In the genomic region with DNA sequence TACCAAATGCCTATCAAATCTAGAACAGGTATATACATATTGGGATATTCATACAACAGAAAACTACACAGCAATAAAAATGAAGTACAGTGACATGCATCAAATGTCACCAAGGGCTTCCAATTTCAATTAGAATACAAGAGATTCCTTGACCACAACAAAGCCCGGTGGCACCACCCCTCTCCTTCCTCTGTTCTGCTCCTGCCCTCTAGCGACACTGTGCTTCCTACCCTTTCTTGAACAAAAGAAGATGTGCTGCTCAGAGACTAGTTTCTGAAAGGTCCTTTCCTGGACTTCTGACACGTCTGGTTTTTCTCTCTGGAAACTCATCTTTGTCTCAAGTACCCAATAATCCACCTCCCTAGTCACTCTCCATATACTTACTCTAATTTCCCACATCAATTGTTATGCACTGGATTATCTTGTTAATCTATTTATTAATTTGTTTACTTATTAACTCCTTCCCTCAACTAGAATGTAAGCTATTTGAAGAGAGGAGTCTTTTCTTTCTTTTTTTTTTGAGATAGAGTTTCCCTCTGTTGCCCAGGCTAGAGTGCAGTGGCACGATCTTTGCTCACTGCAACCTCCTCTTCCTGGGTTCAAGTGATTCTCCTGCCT, we compare ENCODE assay signal across 8 cellular contexts.
DNase-seq lines count a peak whose midpoint lies in the region; ATAC-seq and TF ChIP-seq lines count a peak whose summit lies in the region.

No MANE protein-coding gene starts in this region.

- H3K36me3 ChIP-seq in lower lobe of right lung = no peaks in the 10 kb centered on the region

- intact Hi-C loops in lower lobe of right lung (cut with DNase I) = no loop called here

- TF ChIP-seq CTCF in C4-2B (conservative IDR thresholded peaks at IDR 0.05) = peak; percentile 84
- peak; percentile 49 for TF ChIP-seq CTCF in lower lobe of right lung (IDR thresholded peaks at IDR 0.05)

- DNase-seq in HCEC 1CT (peak; percentile 38), OCI-M1 (lab: John Stamatoyannopoulos, UW) (peak; percentile 87), lower lobe of right lung (no peak)
- DNase-seq in central memory CD4-positive, alpha-beta T cell = peak; percentile 1

- ATAC-seq in lower lobe of right lung = peak; percentile 47 to 72
- no peak for ATAC-seq in HG03354 (IDR thresholded peaks at IDR 0.05; ENCODE audit: poor library complexity, severe bottlenecking, unreplicated experiment)
- ATAC-seq in GM18520 (IDR thresholded peaks at IDR 0.05; ENCODE audit: unreplicated experiment) = no peak
- no peak for ATAC-seq in HG03442 (IDR thresholded peaks at IDR 0.05; ENCODE audit: unreplicated experiment)

- no peak overlapping the region for H3K27ac ChIP-seq in C4-2B
- no peak overlapping the region for H3K27ac ChIP-seq in lower lobe of right lung

- H3K9me3 ChIP-seq in lower lobe of right lung = no peaks in the 10 kb centered on the region

- no peaks in the 10 kb centered on the region for H3K4me1 ChIP-seq in lower lobe of right lung

- H3K4me3 ChIP-seq in lower lobe of right lung = no peak overlapping the region

- H3K27me3 ChIP-seq in lower lobe of right lung (ENCODE audit: low read depth) = no peaks in the 10 kb centered on the region

Comparison
In these comparisons a context has a peak if more than half of its experiments do, and no peak if none do; other contexts are left out.
1. ATAC-seq: peak in lower lobe of right lung (2 of 2); none in HG03354 (single experiment), GM18520 (single experiment) and HG03442 (single experiment).